1 cellular context compared by ENCODE assay signal in genomic region chr5:150468206-150468605, GRCh38.
TF ChIP-seq lines count a peak whose summit lies in the region.

No MANE protein-coding gene starts in this region.

TF ChIP-seq in H1, 55 proteins besides CTCF, POLR2A, EP300 and RAD21:
- TF ChIP-seq TAF1 (IDR thresholded peaks at IDR 0.05; ENCODE audit: low read depth, low read length) (no peak), TEAD4 (IDR thresholded peaks at IDR 0.05; ENCODE audit: low read depth, low read length) (no peak), TBP (IDR thresholded peaks at IDR 0.05; ENCODE audit: low read depth, low read length) (no peak), EGR1 (IDR thresholded peaks at IDR 0.05; ENCODE audit: borderline replicate concordance, low read depth, low read length) (no peak), RNF2 (IDR thresholded peaks at IDR 0.05; ENCODE audit: borderline replicate concordance, low read depth, low read length, missing control alignments, poor library complexity, severe bottlenecking) (no peak), ATF2 (IDR thresholded peaks at IDR 0.05; ENCODE audit: low read length) (no peak), NRF1 (IDR thresholded peaks at IDR 0.05; ENCODE audit: low read depth, low read length) (no peak), BRCA1 (IDR thresholded peaks at IDR 0.05; ENCODE audit: low read depth, low read length) (no peak), GTF2F1 (IDR thresholded peaks at IDR 0.05; ENCODE audit: borderline replicate concordance, low read depth, low read length) (no peak), RBBP5 (IDR thresholded peaks at IDR 0.05; ENCODE audit: borderline replicate concordance, low read depth, low read length) (no peak), RFX5 (IDR thresholded peaks at IDR 0.05; ENCODE audit: borderline replicate concordance, low read depth, low read length) (no peak), RXRA (IDR thresholded peaks at IDR 0.05; ENCODE audit: insufficient read depth, low read depth, low read length) (no peak), SUZ12 (IDR thresholded peaks at IDR 0.05; ENCODE audit: low read length) (no peak), SAP30 (IDR thresholded peaks at IDR 0.05; ENCODE audit: insufficient read depth, insufficient replicate concordance, low read length) (no peak), FOSL1 (IDR thresholded peaks at IDR 0.05; ENCODE audit: insufficient read depth, low read depth, low read length) (no peak), BCL11A (IDR thresholded peaks at IDR 0.05; ENCODE audit: low read depth in 2 of 2, low read length in 2 of 2) (no peak)
